16 cellular contexts compared by ENCODE assay signal in genomic region chr2:235949567-235950472, GRCh38.
DNase-seq lines count a peak whose midpoint lies in the region; ATAC-seq, FAIRE-seq and TF ChIP-seq lines count a peak whose summit lies in the region.
"Had no signal": no experiment of that assay in that cellular context is flagged by ENCODE, and none has a peak within 500 bp of the region (broad histone marks: within the 10 kb centered on the region; RNA-seq: fewer than 3 reads in every experiment).

No MANE protein-coding gene starts in this region.

- no peak overlapping the region for H3K4me3 ChIP-seq in HepG2 (replicated peaks in 1 of 3; ENCODE audit: insufficient read depth in 1 of 3, low read depth in 2 of 3, low read length in 3 of 3)

- H3K4me3 Mint-ChIP-seq in osteocyte (ENCODE audit: unreplicated experiment) = peak overlapping the region; percentile 40
- H3K4me3 Mint-ChIP-seq in type B pancreatic cell = no peak overlapping the region
- H3K4me3 Mint-ChIP-seq: CD14-positive monocyte had no signal

- 0 out of 2 replicates have a peak, but pooled peaks cover 6% of the 10 kb centered on the region for H3K4me1 ChIP-seq in HepG2 (ENCODE audit: insufficient read depth, low read length)

- ATAC-seq in HepG2 = no peak
- no peak for ATAC-seq in GM21717 (IDR thresholded peaks at IDR 0.05; ENCODE audit: unreplicated experiment)
- ATAC-seq: HCT116 had no signal

- CTCF ChIA-PET in HepG2 (lab: Yijun Ruan, JAX; ENCODE audit: low intra/inter-chr PET ratio, low total read pairs) = no interaction called here

- FAIRE-seq in HepG2 (lab: Jason Lieb, UNC) = no peak

- H3K9me3 Mint-ChIP-seq in osteocyte (ENCODE audit: unreplicated experiment) (no peaks in the 10 kb centered on the region), type B pancreatic cell (no peaks in the 10 kb centered on the region)

- H3K36me3 Mint-ChIP-seq in osteocyte (ENCODE audit: unreplicated experiment) = peaks cover 1% of the 10 kb centered on the region
- H3K36me3 Mint-ChIP-seq in type B pancreatic cell = peaks cover 5% of the 10 kb centered on the region
- H3K36me3 Mint-ChIP-seq: CD14-positive monocyte had no signal

- peaks cover 53% of the 10 kb centered on the region for H3K4me1 Mint-ChIP-seq in osteocyte (ENCODE audit: unreplicated experiment)
- peaks cover 27% of the 10 kb centered on the region for H3K4me1 Mint-ChIP-seq in type B pancreatic cell (ENCODE audit: unreplicated experiment)
- H3K4me1 Mint-ChIP-seq: CD14-positive monocyte had no signal

- H3K27me3 ChIP-seq in HepG2 (ENCODE audit: control insufficient read depth in 1 of 2, insufficient read depth in 2 of 2, low read length in 2 of 2) = no peaks in the 10 kb centered on the region

- no peak for TF ChIP-seq EP300 in HepG2 (IDR thresholded peaks at IDR 0.05; ENCODE audit: low read depth in 2 of 2, low read length in 2 of 2)
- TF ChIP-seq EP300 in HepG2 (CRISPR knock-in tag; IDR thresholded peaks at IDR 0.05; ENCODE audit: borderline replicate concordance) = no peak

- no peaks in the 10 kb centered on the region for H4K20me1 ChIP-seq in HepG2 (ENCODE audit: insufficient read depth, low read length)

- H3K36me3 ChIP-seq in HepG2 (replicated peaks in 1 of 2; ENCODE audit: control insufficient read depth in 1 of 2, insufficient read depth in 2 of 2, low read length in 2 of 2) = peaks cover 2 to 12% of the 10 kb centered on the region in 2 experiments; a peak in 1 of 5 replicates

- 97% methylated on average over 17 of the region's 17 CpGs for WGBS in HepG2 (ENCODE audit: low lambda C conversion rate)

- no peak overlapping the region for H3K4me2 ChIP-seq in HepG2 (ENCODE audit: low read depth, low read length)
- H3K4me2 ChIP-seq: KMS-11 had no signal

- TF ChIP-seq CTCF in HepG2 (CRISPR knock-in tag; IDR thresholded peaks at IDR 0.05) = no peak
- no peak for TF ChIP-seq CTCF in osteocyte (IDR thresholded peaks at IDR 0.05)
- TF ChIP-seq CTCF in type B pancreatic cell (conservative IDR thresholded peaks at IDR 0.05) = no peak

- H3K27me3 Mint-ChIP-seq in osteocyte (ENCODE audit: unreplicated experiment) (no peaks in the 10 kb centered on the region), type B pancreatic cell (no peaks in the 10 kb centered on the region)

- BruUV-seq in HepG2 (replicated peaks; lab: Mats Ljungman, UMichigan) = no TSS peak

- POLR2A ChIA-PET in HepG2 (lab: Yijun Ruan, JAX) = no interaction called here

- H3K9me3 ChIP-seq in HepG2 (ENCODE audit: low read length) = no peaks in the 10 kb centered on the region

- in situ Hi-C loops in HepG2 (cut with HindIII; ENCODE audit: extremely low pct_ligation_motif_present, low pct_unique_long_range_greater_than_20kb) = no loop called here

- intact Hi-C loops in HepG2 (cut with micrococcal nuclease; ENCODE audit: unreplicated experiment) = no loop called here

- H3K27ac Mint-ChIP-seq in osteocyte (ENCODE audit: unreplicated experiment) (peak overlapping the region; percentile 93), type B pancreatic cell (peak overlapping the region; percentile 31)

- TF ChIP-seq POLR2A in HepG2 (IDR thresholded peaks at IDR 0.05; ENCODE audit: insufficient read depth in 1 of 2, low read depth in 2 of 2, low read length in 2 of 2) = no peak

- TF ChIP-seq RAD21 in HepG2 (CRISPR knock-in tag; IDR thresholded peaks at IDR 0.05) = no peak

- H2AFZ ChIP-seq in HepG2 (ENCODE audit: low read length) = no peak overlapping the region

- H3K9ac ChIP-seq in HepG2 (ENCODE audit: insufficient read depth, low read depth, low read length) = no peak overlapping the region
- H3K9ac ChIP-seq: KMS-11 had no signal

- DNase-seq in cerebellar cortex (ENCODE audit: low spot score) = peak; percentile 42
- DNase-seq in HepG2 (ENCODE audit: low spot score) = no peak
- no peak for DNase-seq in osteocyte (ENCODE audit: extremely low spot score, unreplicated experiment)
- no peak for DNase-seq in type B pancreatic cell (ENCODE audit: extremely low spot score, unreplicated experiment)
- DNase-seq in GM03348 (ENCODE audit: low spot score) = no peak
- no peak for DNase-seq in AG20443 (ENCODE audit: low spot score)
- no peak for DNase-seq in NCI-H2081 treated with DMSO at 0.1 percent for 48 hours (lab: John Stamatoyannopoulos, UW)
- DNase-seq: DMS79, MV-4-11, NCI-H187, NCI-H226, NCI-H524 treated with DMSO at 0.1 percent for 48 hours had no signal

- H3K27ac ChIP-seq in HepG2 (ENCODE audit: extremely low read length, insufficient read depth, low read length) = no peak overlapping the region
- H3K27ac ChIP-seq: KMS-11 had no signal

- H3K79me2 ChIP-seq in HepG2 (ENCODE audit: insufficient read depth, low read length) = no peaks in the 10 kb centered on the region

TF ChIP-seq in HepG2, 621 proteins besides CTCF, POLR2A, EP300 and RAD21:
- TF ChIP-seq KLF11 (CRISPR knock-in tag; IDR thresholded peaks at IDR 0.05) = no peak
- TF ChIP-seq HIVEP1 (CRISPR knock-in tag; IDR thresholded peaks at IDR 0.05) = 0 out of 2 replicates have a peak, but pooled peaks have one; percentile 32
- no peak for TF ChIP-seq THAP11 (CRISPR knock-in tag; IDR thresholded peaks at IDR 0.05)
- no peak for TF ChIP-seq SKI (IDR thresholded peaks at IDR 0.05; ENCODE audit: partially characterized antibody)
- no peak for TF ChIP-seq ZBTB46 (CRISPR knock-in tag; IDR thresholded peaks at IDR 0.05; ENCODE audit: borderline replicate concordance)
